In the genomic region with DNA sequence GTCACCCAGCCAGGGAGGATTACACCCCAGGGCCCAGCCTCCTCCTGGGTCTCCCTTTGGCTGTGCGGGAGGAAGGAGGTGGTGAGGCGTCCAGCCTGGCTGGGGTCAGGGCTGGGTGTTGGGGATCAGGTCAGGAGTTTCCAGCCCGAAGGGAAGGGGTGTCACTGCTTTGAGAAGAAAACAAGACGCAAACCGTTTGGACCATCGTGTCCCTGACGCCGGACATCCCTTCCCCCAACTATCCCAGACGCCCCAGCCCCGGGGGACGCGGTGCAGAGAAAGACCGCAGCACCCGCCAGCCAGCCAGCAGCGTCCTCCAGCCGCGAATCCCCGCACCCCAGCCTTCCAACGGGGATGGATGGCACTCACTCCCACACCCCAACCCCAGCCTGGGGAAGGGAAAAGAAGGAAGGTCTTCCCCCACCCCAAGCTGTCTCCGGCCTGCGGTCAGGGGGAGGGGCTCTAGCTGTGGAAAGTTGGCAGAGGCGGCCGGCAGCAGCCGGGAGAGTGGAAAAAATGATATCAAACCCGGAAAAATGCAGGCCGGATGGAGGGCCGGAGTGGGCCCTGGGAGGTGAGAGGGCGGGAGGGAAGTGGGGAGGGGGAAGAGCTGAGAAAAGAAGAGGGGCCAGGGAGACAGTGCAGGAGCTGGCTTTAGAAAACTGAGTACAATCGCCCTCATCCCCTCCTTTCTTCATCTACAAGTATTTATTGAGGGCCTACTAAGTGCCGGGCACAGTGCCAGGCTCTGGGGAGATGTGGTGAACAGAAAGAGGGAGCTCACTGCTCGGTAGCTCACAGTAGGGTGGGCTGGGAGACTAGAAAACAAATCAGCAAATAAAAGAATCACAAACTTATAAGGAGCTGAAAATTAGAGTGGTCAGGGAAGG, we compare ENCODE assay signal across 11 cellular contexts. TPM values are rescaled to one million over a fixed set of nuclear protein-coding genes. Genes with fewer than 3 reads are reported as not detected.
DNase-seq lines count a peak whose midpoint lies in the region; ATAC-seq and TF ChIP-seq lines count a peak whose summit lies in the region.
"Had no signal": no experiment of that assay in that cellular context is flagged by ENCODE, and none has a peak within 500 bp of the region (broad histone marks: within the 10 kb centered on the region; RNA-seq: fewer than 3 reads in every experiment).

No MANE protein-coding gene starts in this region.

- no peak overlapping the region for H3K4ac ChIP-seq in mesenchymal stem cell (ENCODE audit: low read depth in 1 of 2, low read length in 2 of 2)

- no peaks in the 10 kb centered on the region for H3K36me3 ChIP-seq in esophagus (ENCODE audit: control insufficient read depth in 2 of 2, insufficient read depth in 2 of 2, low read length in 1 of 2)
- no peaks in the 10 kb centered on the region for H3K36me3 ChIP-seq in mesenchymal stem cell (ENCODE audit: control insufficient read depth in 1 of 2, insufficient read depth in 2 of 2, low read depth in 1 of 2, low read length in 2 of 2)
- H3K36me3 ChIP-seq in upper lobe of left lung: no peaks in the 10 kb centered on the region

- no peak overlapping the region for H2BK15ac ChIP-seq in mesenchymal stem cell (ENCODE audit: low read depth, poor library complexity, severe bottlenecking)

- no peak overlapping the region for H2AFZ ChIP-seq in mesenchymal stem cell (ENCODE audit: low read depth, low read length)

- H4K8ac ChIP-seq in mesenchymal stem cell (ENCODE audit: low read length): peak overlapping the region; percentile 32

- peak overlapping the region; percentile 6 to 69 for H3K27ac ChIP-seq in esophagus (ENCODE audit: low read depth in 2 of 2, low read length in 1 of 2)
- H3K27ac ChIP-seq in mesenchymal stem cell (ENCODE audit: low read length, poor library complexity, severe bottlenecking): no peak overlapping the region
- peak overlapping the region; percentile 62 to 80 (median 67) for H3K27ac ChIP-seq in upper lobe of left lung

- CTCF ChIA-PET in activated CD4-positive, alpha-beta T cell treated with anti-CD3 and anti-CD28 coated beads for 36 hours (lab: Charles Lee): interaction anchor here (0.6 to 3.2 kb wide), 4 partner anchors 11 to 115 kb away, joined by 3 to 22 read pairs (median 5); no protein-coding TSS in a partner anchor

- H3K9me3 ChIP-seq in esophagus (ENCODE audit: control insufficient read depth in 2 of 2, insufficient read depth in 1 of 2, low read depth in 1 of 2, low read length in 1 of 2) (peaks cover 0 to 5% of the 10 kb centered on the region in 2 donors), mesenchymal stem cell (ENCODE audit: control insufficient read depth, low read length) (no peaks in the 10 kb centered on the region), upper lobe of left lung (peaks cover 0 to 4% (median 0%) of the 10 kb centered on the region in 4 donors)

- no peak overlapping the region for H2AK5ac ChIP-seq in mesenchymal stem cell (ENCODE audit: low read length, severe bottlenecking)

- TF ChIP-seq EP300 in upper lobe of left lung (IDR thresholded peaks at IDR 0.05): peak in 1 of 4 donors; percentile 13

- H3K79me1 ChIP-seq in mesenchymal stem cell (replicated peaks; ENCODE audit: low read length, poor library complexity, severe bottlenecking): no peaks in the 10 kb centered on the region

- WGBS in esophagus, 2 donors: 10 to 12% methylated on average over 31 of the region's 31 CpGs
- WGBS in mesenchymal stem cell: 74% methylated on average over 25 of the region's 31 CpGs
- WGBS in upper lobe of left lung, 2 donors: 9 to 27% methylated on average over 17 to 30 of the region's 31 CpGs

- intact Hi-C loops in activated CD4-positive, alpha-beta T cell treated with anti-CD3 and anti-CD28 coated beads for 36 hours (cut with DNase I, micrococcal nuclease): no loop called here

- H3K4me3 ChIP-seq in esophagus (ENCODE audit: low read depth in 1 of 2, low read length in 2 of 2) (no peak overlapping the region), mesenchymal stem cell (ENCODE audit: insufficient read depth in 1 of 2, low read depth in 1 of 2, low read length in 2 of 2) (peak overlapping the region in 1 of 2 experiments; percentile 48), upper lobe of left lung (peak overlapping the region in 2 of 4 donors; percentile 23 to 29)

- POLR2A ChIA-PET in activated CD4-positive, alpha-beta T cell treated with anti-CD3 and anti-CD28 coated beads for 36 hours (lab: Charles Lee): no interaction called here

- H2BK5ac ChIP-seq in mesenchymal stem cell (ENCODE audit: low read depth, low read length, poor library complexity, severe bottlenecking): no peak overlapping the region

- peaks cover 9% of the 10 kb centered on the region for H3K4me1 Mint-ChIP-seq in activated CD4-positive, alpha-beta T cell treated with anti-CD3 and anti-CD28 coated beads for 36 hours
- H3K4me1 Mint-ChIP-seq: activated CD8-positive, alpha-beta memory T cell treated with anti-CD3 and anti-CD28 coated beads, Interleukin-2, amount 10 ng/mL, durations not matched to agents 7 days and 5 days had no signal

- H3K36me3 Mint-ChIP-seq in activated CD4-positive, alpha-beta T cell treated with anti-CD3 and anti-CD28 coated beads for 36 hours (ENCODE audit: low read depth): no peaks in the 10 kb centered on the region
- H3K36me3 Mint-ChIP-seq: activated CD8-positive, alpha-beta memory T cell treated with anti-CD3 and anti-CD28 coated beads, Interleukin-2, amount 10 ng/mL, durations not matched to agents 7 days and 5 days had no signal

- H3K27me3 ChIP-seq in esophagus (ENCODE audit: control insufficient read depth in 1 of 2, insufficient read depth in 2 of 2, low read length in 2 of 2): no peaks in the 10 kb centered on the region
- peaks cover 7 to 27% of the 10 kb centered on the region in 2 experiments for H3K27me3 ChIP-seq in mesenchymal stem cell (ENCODE audit: control insufficient read depth in 1 of 2, insufficient read depth in 1 of 2, low read length in 2 of 2)
- H3K27me3 ChIP-seq in upper lobe of left lung: peaks cover 0 to 7% (median 3%) of the 10 kb centered on the region in 4 donors

- DNase-seq in activated CD4-positive, alpha-beta T cell treated with anti-CD3 and anti-CD28 coated beads for 36 hours: peak; percentile 40
- no peak for DNase-seq in activated CD4-positive, alpha-beta T cell treated with anti-CD3 and anti-CD28 coated beads for 4 hours
- DNase-seq in mesenchymal stem cell (peak; percentile 19), upper lobe of left lung (peak in 1 of 2 donors; percentile 80), Ammon's horn (ENCODE audit: low spot score) (no peak), AML-193 (lab: John Stamatoyannopoulos, UW) (no peak), SHP77 treated with DMSO at 0.1 percent for 48 hours (lab: John Stamatoyannopoulos, UW) (no peak)
- DNase-seq: activated CD8-positive, alpha-beta memory T cell treated with anti-CD3 and anti-CD28 coated beads, Interleukin-2, amount 10 ng/mL, durations not matched to agents 7 days and 5 days; NCI-H774 had no signal

- peaks cover 26% of the 10 kb centered on the region for H3K27me3 Mint-ChIP-seq in activated CD4-positive, alpha-beta T cell treated with anti-CD3 and anti-CD28 coated beads for 36 hours

- H3K9me3 Mint-ChIP-seq in activated CD4-positive, alpha-beta T cell treated with anti-CD3 and anti-CD28 coated beads for 36 hours (ENCODE audit: low read depth): no peaks in the 10 kb centered on the region

- H3K9ac ChIP-seq in mesenchymal stem cell (ENCODE audit: low read length): peak overlapping the region; percentile 82

- no peak overlapping the region for H2BK12ac ChIP-seq in mesenchymal stem cell (ENCODE audit: low read length in 2 of 2)

- no peak overlapping the region for H3K23ac ChIP-seq in mesenchymal stem cell (ENCODE audit: low read length in 2 of 2)

- no peak overlapping the region for H3K14ac ChIP-seq in mesenchymal stem cell (ENCODE audit: low read length in 2 of 2)

- H3K4me1 ChIP-seq in esophagus (ENCODE audit: control insufficient read depth in 2 of 2, insufficient read depth in 2 of 2, low read length in 1 of 2) (peaks cover 0 to 9% of the 10 kb centered on the region in 2 donors), mesenchymal stem cell (ENCODE audit: control insufficient read depth, insufficient read depth, low read depth, low read length) (peaks cover 3% of the 10 kb centered on the region), upper lobe of left lung (peaks cover 0 to 7% (median 3%) of the 10 kb centered on the region in 4 donors)

- TF ChIP-seq POLR2A in upper lobe of left lung (IDR thresholded peaks at IDR 0.05): no peak

- H3K4me3 Mint-ChIP-seq in activated CD4-positive, alpha-beta T cell treated with anti-CD3 and anti-CD28 coated beads for 36 hours: no peak overlapping the region
- H3K4me3 Mint-ChIP-seq: activated CD8-positive, alpha-beta memory T cell treated with anti-CD3 and anti-CD28 coated beads, Interleukin-2, amount 10 ng/mL, durations not matched to agents 7 days and 5 days had no signal

- H3K18ac ChIP-seq in mesenchymal stem cell (ENCODE audit: low read depth in 1 of 2, low read length in 2 of 2): no peak overlapping the region

- no peak for TF ChIP-seq CTCF in upper lobe of left lung (IDR thresholded peaks at IDR 0.05)

- no peak overlapping the region for H3K27ac Mint-ChIP-seq in activated CD4-positive, alpha-beta T cell treated with anti-CD3 and anti-CD28 coated beads for 36 hours
- H3K27ac Mint-ChIP-seq: activated CD8-positive, alpha-beta memory T cell treated with anti-CD3 and anti-CD28 coated beads, Interleukin-2, amount 10 ng/mL, durations not matched to agents 7 days and 5 days had no signal

- H3K4me2 ChIP-seq in mesenchymal stem cell (ENCODE audit: low read length, poor library complexity, severe bottlenecking): no peak overlapping the region

- no peak for ATAC-seq in activated CD4-positive, alpha-beta T cell treated with anti-CD3 and anti-CD28 coated beads for 36 hours
- ATAC-seq in upper lobe of left lung (ENCODE audit: low FRiP score in 2 of 2): peak; percentile 82 to 90
- ATAC-seq: activated CD8-positive, alpha-beta memory T cell treated with anti-CD3 and anti-CD28 coated beads, Interleukin-2, amount 10 ng/mL, durations not matched to agents 7 days and 5 days had no signal

- H4K91ac ChIP-seq in mesenchymal stem cell (ENCODE audit: low read length): no peak overlapping the region

- no peak overlapping the region for H2BK120ac ChIP-seq in mesenchymal stem cell (ENCODE audit: low read depth, low read length)

RNA-seq across cellular contexts. Expression of gene REM1, which starts 10.6 kb away (rescaled TPM):
- total RNA-seq in activated CD4-positive, alpha-beta T cell treated with anti-CD3 and anti-CD28 coated beads for 36 hours: not detected
- polyA plus RNA-seq in esophagus: under 1 TPM; 0.31 to 0.60 TPM
- polyA plus RNA-seq in mesenchymal stem cell (2013, experiment 1 of 2): not detected
- not detected for polyA plus RNA-seq in mesenchymal stem cell (2013, experiment 2 of 2)
- total RNA-seq in upper lobe of left lung: 1 to 10 TPM in 5 of 6 donors, under 1 TPM in 1; 0.30 to 9.5 (median 2.2) TPM
- total RNA-seq: A172; activated CD8-positive, alpha-beta memory T cell treated with anti-CD3 and anti-CD28 coated beads, Interleukin-2, amount 10 ng/mL, durations not matched to agents 7 days and 5 days had no signal

RNA-seq across cellular contexts. Expression of gene DEFB124, which starts 10.8 kb away (rescaled TPM):
- total RNA-seq in activated CD4-positive, alpha-beta T cell treated with anti-CD3 and anti-CD28 coated beads for 36 hours: not detected
- polyA plus RNA-seq in esophagus: under 1 TPM in 1 of 2 donors, not detected in 1; 0.16 TPM
- polyA plus RNA-seq in mesenchymal stem cell (2013, experiment 1 of 2): not detected
- polyA plus RNA-seq in mesenchymal stem cell (2013, experiment 2 of 2): not detected
- total RNA-seq in upper lobe of left lung: not detected
- total RNA-seq: A172; activated CD8-positive, alpha-beta memory T cell treated with anti-CD3 and anti-CD28 coated beads, Interleukin-2, amount 10 ng/mL, durations not matched to agents 7 days and 5 days had no signal

RNA-seq across cellular contexts. Expression of gene HM13, which starts 28.5 kb away (rescaled TPM):
- total RNA-seq in activated CD4-positive, alpha-beta T cell treated with anti-CD3 and anti-CD28 coated beads for 36 hours: 100 to 1,000 TPM; 108 to 111 TPM
- 100 to 1,000 TPM; 167 to 272 TPM for polyA plus RNA-seq in esophagus
- 291 TPM for polyA plus RNA-seq in mesenchymal stem cell (2013, experiment 1 of 2)
- polyA plus RNA-seq in mesenchymal stem cell (2013, experiment 2 of 2): 287 TPM
- 100 to 1,000 TPM in 2 of 6 donors, 10 to 100 TPM in 4; 58.7 to 186 (median 81.6) TPM for total RNA-seq in upper lobe of left lung

RNA-seq across cellular contexts. Expression of gene DEFB123, which starts 45.3 kb away (rescaled TPM):
- not detected for total RNA-seq in activated CD4-positive, alpha-beta T cell treated with anti-CD3 and anti-CD28 coated beads for 36 hours
- not detected for polyA plus RNA-seq in esophagus
- polyA plus RNA-seq in mesenchymal stem cell (2013, experiment 1 of 2): not detected
- not detected for polyA plus RNA-seq in mesenchymal stem cell (2013, experiment 2 of 2)
- total RNA-seq in upper lobe of left lung: not detected
- total RNA-seq: A172; activated CD8-positive, alpha-beta memory T cell treated with anti-CD3 and anti-CD28 coated beads, Interleukin-2, amount 10 ng/mL, durations not matched to agents 7 days and 5 days had no signal

Comparison
In these comparisons a context has a peak if more than half of its experiments do, and no peak if none do; other contexts are left out.
1. DNase-seq: peak in activated CD4-positive, alpha-beta T cell treated with anti-CD3 and anti-CD28 coated beads for 36 hours (single experiment) and mesenchymal stem cell (single experiment); none in activated CD4-positive, alpha-beta T cell treated with anti-CD3 and anti-CD28 coated beads for 4 hours (0 of 2), Ammon's horn (single experiment), AML-193 (0 of 2) and SHP77 treated with DMSO at 0.1 percent for 48 hours (single experiment).